In genomic region chr6:132820629-132821381, GRCh38 we compare ENCODE assay signal across 1 cellular context.
TF ChIP-seq lines count a peak whose summit lies in the region.

No MANE protein-coding gene starts in this region.

TF ChIP-seq in WTC11, 78 proteins besides CTCF, POLR2A, EP300 and RAD21 (continued from another document):
- TF ChIP-seq IRF2 (CRISPR knock-in tag; IDR thresholded peaks at IDR 0.05; ENCODE audit: borderline replicate concordance, low read depth) (no peak), IRF1 (CRISPR knock-in tag; IDR thresholded peaks at IDR 0.05) (no peak), ERG (CRISPR knock-in tag; IDR thresholded peaks at IDR 0.05) (peak; percentile 94), ZMAT4 (CRISPR knock-in tag; IDR thresholded peaks at IDR 0.05) (peak; percentile 15; the same call in 1 of the 2 replicates), ATF2 (CRISPR knock-in tag; IDR thresholded peaks at IDR 0.05; ENCODE audit: borderline replicate concordance, low read depth) (no peak), PRRX2 (CRISPR knock-in tag; IDR thresholded peaks at IDR 0.05) (peak; percentile 96), JUN (CRISPR knock-in tag; IDR thresholded peaks at IDR 0.05) (no peak), ARID4B (CRISPR knock-in tag; IDR thresholded peaks at IDR 0.05; ENCODE audit: borderline replicate concordance) (no peak), ZNF425 (CRISPR knock-in tag; conservative IDR thresholded peaks at IDR 0.05) (peak; percentile 96), AR (CRISPR knock-in tag; IDR thresholded peaks at IDR 0.05) (peak; percentile 94), FOXP1 (CRISPR knock-in tag; IDR thresholded peaks at IDR 0.05; ENCODE audit: borderline replicate concordance) (no peak), MAX (CRISPR knock-in tag; IDR thresholded peaks at IDR 0.05) (no peak), ETV6 (CRISPR knock-in tag; IDR thresholded peaks at IDR 0.05) (no peak), NFATC4 (CRISPR knock-in tag; IDR thresholded peaks at IDR 0.05) (peak; percentile 94), GABPB1 (CRISPR knock-in tag; IDR thresholded peaks at IDR 0.05) (no peak), ZNF416 (CRISPR knock-in tag; IDR thresholded peaks at IDR 0.05) (peak; percentile 83; the same call in 1 of the 2 replicates), TEAD1 (CRISPR knock-in tag; IDR thresholded peaks at IDR 0.05) (peak; percentile 30; the same call in 1 of the 2 replicates), PRDM15 (CRISPR knock-in tag; IDR thresholded peaks at IDR 0.05) (no peak), EMX1 (CRISPR knock-in tag; IDR thresholded peaks at IDR 0.05) (peak; percentile 97), SOX15 (CRISPR knock-in tag; IDR thresholded peaks at IDR 0.05) (no peak), TEAD4 (CRISPR knock-in tag; IDR thresholded peaks at IDR 0.05) (no peak)
- TF ChIP-seq, protein P1, sequence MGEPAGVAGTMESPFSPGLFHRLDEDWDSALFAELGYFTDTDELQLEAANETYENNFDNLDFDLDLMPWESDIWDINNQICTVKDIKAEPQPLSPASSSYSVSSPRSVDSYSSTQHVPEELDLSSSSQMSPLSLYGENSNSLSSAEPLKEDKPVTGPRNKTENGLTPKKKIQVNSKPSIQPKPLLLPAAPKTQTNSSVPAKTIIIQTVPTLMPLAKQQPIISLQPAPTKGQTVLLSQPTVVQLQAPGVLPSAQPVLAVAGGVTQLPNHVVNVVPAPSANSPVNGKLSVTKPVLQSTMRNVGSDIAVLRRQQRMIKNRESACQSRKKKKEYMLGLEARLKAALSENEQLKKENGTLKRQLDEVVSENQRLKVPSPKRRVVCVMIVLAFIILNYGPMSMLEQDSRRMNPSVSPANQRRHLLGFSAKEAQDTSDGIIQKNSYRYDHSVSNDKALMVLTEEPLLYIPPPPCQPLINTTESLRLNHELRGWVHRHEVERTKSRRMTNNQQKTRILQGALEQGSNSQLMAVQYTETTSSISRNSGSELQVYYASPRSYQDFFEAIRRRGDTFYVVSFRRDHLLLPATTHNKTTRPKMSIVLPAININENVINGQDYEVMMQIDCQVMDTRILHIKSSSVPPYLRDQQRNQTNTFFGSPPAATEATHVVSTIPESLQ (CRISPR knock-in tag; IDR thresholded peaks at IDR 0.05) = no peak
- TF ChIP-seq, protein P2, sequence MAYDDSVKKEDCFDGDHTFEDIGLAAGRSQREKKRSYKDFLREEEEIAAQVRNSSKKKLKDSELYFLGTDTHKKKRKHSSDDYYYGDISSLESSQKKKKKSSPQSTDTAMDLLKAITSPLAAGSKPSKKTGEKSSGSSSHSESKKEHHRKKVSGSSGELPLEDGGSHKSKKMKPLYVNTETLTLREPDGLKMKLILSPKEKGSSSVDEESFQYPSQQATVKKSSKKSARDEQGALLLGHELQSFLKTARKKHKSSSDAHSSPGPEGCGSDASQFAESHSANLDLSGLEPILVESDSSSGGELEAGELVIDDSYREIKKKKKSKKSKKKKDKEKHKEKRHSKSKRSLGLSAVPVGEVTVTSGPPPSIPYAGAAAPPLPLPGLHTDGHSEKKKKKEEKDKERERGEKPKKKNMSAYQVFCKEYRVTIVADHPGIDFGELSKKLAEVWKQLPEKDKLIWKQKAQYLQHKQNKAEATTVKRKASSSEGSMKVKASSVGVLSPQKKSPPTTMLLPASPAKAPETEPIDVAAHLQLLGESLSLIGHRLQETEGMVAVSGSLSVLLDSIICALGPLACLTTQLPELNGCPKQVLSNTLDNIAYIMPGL (CRISPR knock-in tag; IDR thresholded peaks at IDR 0.05) = no peak
TF ChIP-seq in WTC11: peak in this region for 11.
